ENCODE assay signal across 23 cellular contexts in the genomic region with DNA sequence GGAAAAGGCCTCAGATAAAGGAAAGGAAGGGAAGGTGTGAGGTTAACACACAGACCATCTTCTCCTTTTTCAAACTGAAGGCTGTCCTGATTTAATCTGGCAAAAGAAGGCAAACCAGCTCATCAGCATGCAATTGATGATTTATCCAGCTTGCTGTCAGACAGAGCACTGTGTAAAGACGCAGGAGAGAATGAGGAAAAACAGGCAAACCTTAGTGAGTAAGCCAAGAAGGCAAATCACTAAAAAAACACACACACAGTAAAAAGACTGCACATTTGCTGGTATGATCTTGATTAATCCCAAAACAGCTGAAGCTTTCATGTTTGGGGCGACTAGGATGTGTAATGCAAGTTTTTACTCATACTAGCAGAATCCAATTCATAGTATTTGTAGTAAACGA.
A peak's percentile ranks its signal among the peaks of the same experiment; 100 is the strongest.
DNase-seq lines count a peak whose midpoint lies in the region; ATAC-seq, FAIRE-seq and TF ChIP-seq lines count a peak whose summit lies in the region.
"Had no signal": no experiment of that assay in that cellular context is flagged by ENCODE, and none has a peak within 500 bp of the region (broad histone marks: within the 10 kb centered on the region; RNA-seq: fewer than 3 reads in every experiment).

No MANE protein-coding gene starts in this region.

- H3K27me3 ChIP-seq in MM.1S (replicated peaks; ENCODE audit: insufficient read depth, low read length) (no peaks in the 10 kb centered on the region), esophagus squamous epithelium (no peaks in the 10 kb centered on the region)
- H3K27me3 ChIP-seq: right lobe of liver had no signal

- TF ChIP-seq CTCF in MM.1S (IDR thresholded peaks at IDR 0.05; ENCODE audit: low read length): no peak
- TF ChIP-seq CTCF in esophagus squamous epithelium (IDR thresholded peaks at IDR 0.05): no peak
- no peak for TF ChIP-seq CTCF in osteocyte (IDR thresholded peaks at IDR 0.05)

- H3K27ac Mint-ChIP-seq in osteocyte (ENCODE audit: unreplicated experiment): no peak overlapping the region
- H3K27ac Mint-ChIP-seq in activated CD4-positive, alpha-beta T cell treated with anti-CD3 and anti-CD28 coated beads for 36 hours: no peak overlapping the region
- H3K27ac Mint-ChIP-seq: activated naive CD4-positive, alpha-beta T cell treated with anti-CD3 and anti-CD28 coated beads, Interleukin-2, amount 50 U/mL, for 72 hours; CD8-positive, alpha-beta memory T cell; stimulated activated naive B cell treated with anti-CD40 and anti-IgM and Interleukin-4, amounts not matched to agents 10 μg/mL and 1 μg/mL and 100 μg/mL, for 72 hours had no signal

- H3K4me2 ChIP-seq in MM.1S (ENCODE audit: low read depth, low read length): no peak overlapping the region

- 40 to 42% methylated on average over 3 of the region's 3 CpGs for WGBS in esophagus squamous epithelium, 2 donors

- CTCF ChIA-PET in activated CD4-positive, alpha-beta T cell treated with anti-CD3 and anti-CD28 coated beads for 36 hours (lab: Charles Lee): no interaction called here

- peaks cover 11% of the 10 kb centered on the region for H3K27me3 Mint-ChIP-seq in osteocyte (ENCODE audit: unreplicated experiment)
- peaks cover 7% of the 10 kb centered on the region for H3K27me3 Mint-ChIP-seq in activated CD4-positive, alpha-beta T cell treated with anti-CD3 and anti-CD28 coated beads for 36 hours

- intact Hi-C loops in esophagus squamous epithelium (cut with DNase I): no loop called here
- intact Hi-C loops in activated CD4-positive, alpha-beta T cell treated with anti-CD3 and anti-CD28 coated beads for 36 hours (cut with DNase I, micrococcal nuclease): no loop called here

- FAIRE-seq in HTR-8/SVneo (lab: Jason Lieb, UNC): no peak
- FAIRE-seq: kidney had no signal

- H3K9me3 Mint-ChIP-seq in osteocyte (ENCODE audit: unreplicated experiment): peaks cover under 1% of the 10 kb centered on the region
- no peaks in the 10 kb centered on the region for H3K9me3 Mint-ChIP-seq in activated CD4-positive, alpha-beta T cell treated with anti-CD3 and anti-CD28 coated beads for 36 hours (ENCODE audit: low read depth)

- H3K9me3 ChIP-seq in MM.1S (replicated peaks; ENCODE audit: insufficient read depth, low read length): no peaks in the 10 kb centered on the region
- H3K9me3 ChIP-seq in esophagus squamous epithelium: no peaks in the 10 kb centered on the region
- H3K9me3 ChIP-seq: BE2C, mucosa of descending colon, right lobe of liver, thoracic aorta had no signal

- no peaks in the 10 kb centered on the region for H3K4me1 ChIP-seq in MM.1S (ENCODE audit: low read length)
- H3K4me1 ChIP-seq in esophagus squamous epithelium: peaks cover 3 to 33% (median 4%) of the 10 kb centered on the region in 3 donors
- H3K4me1 ChIP-seq: BE2C, parathyroid adenoma, right lobe of liver had no signal

- H3K9me2 ChIP-seq in MM.1S (replicated peaks; ENCODE audit: insufficient read depth, low read length): no peaks in the 10 kb centered on the region

- DNase-seq in AG08395 (ENCODE audit: low spot score) (peak; percentile 6), MM.1S (peak; percentile 1), esophagus squamous epithelium (lab: John Stamatoyannopoulos, UW) (no peak), midbrain (lab: John Stamatoyannopoulos, UW) (peak; percentile 17), osteocyte (ENCODE audit: extremely low spot score, unreplicated experiment) (no peak), UCSD-AML1 (lab: John Stamatoyannopoulos, UW; ENCODE audit: unreplicated experiment) (no peak), HTR-8/SVneo (ENCODE audit: insufficient read length, low spot score) (no peak)
- DNase-seq in activated CD4-positive, alpha-beta T cell treated with anti-CD3 and anti-CD28 coated beads for 36 hours: no peak
- DNase-seq: 8988T; activated T-cell treated with anti-CD3 and anti-CD28 coated beads for 4 hours; BE2C; CD8-positive, alpha-beta memory T cell; KG1; kidney; mucosa of descending colon; NCI-H1436; NCI-H2107; NCI-H446; right lobe of liver; stimulated activated naive B cell treated with anti-CD40 and anti-IgM and Interleukin-4, amounts not matched to agents 10 μg/mL and 1 μg/mL and 100 μg/mL, for 72 hours had no signal

- H3K4me1 Mint-ChIP-seq in osteocyte (ENCODE audit: unreplicated experiment): no peaks in the 10 kb centered on the region
- no peaks in the 10 kb centered on the region for H3K4me1 Mint-ChIP-seq in activated CD4-positive, alpha-beta T cell treated with anti-CD3 and anti-CD28 coated beads for 36 hours
- H3K4me1 Mint-ChIP-seq: CD8-positive, alpha-beta memory T cell; stimulated activated naive B cell treated with anti-CD40 and anti-IgM and Interleukin-4, amounts not matched to agents 10 μg/mL and 1 μg/mL and 100 μg/mL, for 72 hours had no signal

- H3K36me3 ChIP-seq in MM.1S (replicated peaks; ENCODE audit: insufficient read depth, low read length): no peaks in the 10 kb centered on the region
- no peaks in the 10 kb centered on the region for H3K36me3 ChIP-seq in esophagus squamous epithelium
- H3K36me3 ChIP-seq: BE2C, right lobe of liver, thoracic aorta had no signal

- no peak overlapping the region for H2AFZ ChIP-seq in MM.1S (ENCODE audit: low read length)
- H2AFZ ChIP-seq: parathyroid adenoma had no signal

- H3K36me3 Mint-ChIP-seq in osteocyte (ENCODE audit: unreplicated experiment): no peaks in the 10 kb centered on the region
- no peaks in the 10 kb centered on the region for H3K36me3 Mint-ChIP-seq in activated CD4-positive, alpha-beta T cell treated with anti-CD3 and anti-CD28 coated beads for 36 hours (ENCODE audit: low read depth)
- H3K36me3 Mint-ChIP-seq: stimulated activated naive B cell treated with anti-CD40 and anti-IgM and Interleukin-4, amounts not matched to agents 10 μg/mL and 1 μg/mL and 100 μg/mL, for 72 hours had no signal

- no peaks in the 10 kb centered on the region for H3F3A ChIP-seq in MM.1S (ENCODE audit: insufficient read depth, low read length)

- H3K4me3 ChIP-seq in MM.1S (ENCODE audit: low read length): no peak overlapping the region
- H3K4me3 ChIP-seq in esophagus squamous epithelium: no peak overlapping the region
- H3K4me3 ChIP-seq: mucosa of descending colon, right lobe of liver, thoracic aorta had no signal

- POLR2A ChIA-PET in activated CD4-positive, alpha-beta T cell treated with anti-CD3 and anti-CD28 coated beads for 36 hours (lab: Charles Lee): no interaction called here

- no peak overlapping the region for H3K4me3 Mint-ChIP-seq in osteocyte (ENCODE audit: unreplicated experiment)
- H3K4me3 Mint-ChIP-seq in activated CD4-positive, alpha-beta T cell treated with anti-CD3 and anti-CD28 coated beads for 36 hours: no peak overlapping the region
- H3K4me3 Mint-ChIP-seq: CD8-positive, alpha-beta memory T cell; stimulated activated naive B cell treated with anti-CD40 and anti-IgM and Interleukin-4, amounts not matched to agents 10 μg/mL and 1 μg/mL and 100 μg/mL, for 72 hours had no signal

- no peaks in the 10 kb centered on the region for H4K20me1 ChIP-seq in MM.1S (ENCODE audit: insufficient read depth, low read length)

- H3K9ac ChIP-seq in MM.1S (ENCODE audit: low read length): no peak overlapping the region
- H3K9ac ChIP-seq: parathyroid adenoma had no signal

- no peak for TF ChIP-seq POLR2A in esophagus squamous epithelium (IDR thresholded peaks at IDR 0.05)

- ATAC-seq in activated CD4-positive, alpha-beta T cell treated with anti-CD3 and anti-CD28 coated beads for 36 hours: no peak
- ATAC-seq: activated naive CD4-positive, alpha-beta T cell treated with anti-CD3 and anti-CD28 coated beads, Interleukin-2, amount 50 U/mL, for 72 hours; mucosa of descending colon; right lobe of liver; stimulated activated naive B cell treated with anti-CD40 and anti-IgM and Interleukin-4, amounts not matched to agents 10 μg/mL and 1 μg/mL and 100 μg/mL, for 72 hours had no signal

- no peaks in the 10 kb centered on the region for H3K79me2 ChIP-seq in MM.1S (ENCODE audit: low read length)
- H3K79me2 ChIP-seq: parathyroid adenoma had no signal

- no peak overlapping the region for H3K27ac ChIP-seq in MM.1S (ENCODE audit: low read length)
- H3K27ac ChIP-seq in esophagus squamous epithelium: peak overlapping the region in 3 of 4 donors; percentile 5 to 61 (median 61)
- H3K27ac ChIP-seq: parathyroid adenoma, right lobe of liver, thoracic aorta had no signal

Comparison
In these comparisons a context has a peak if more than half of its experiments do, and no peak if none do; other contexts are left out.
1. DNase-seq: peak in AG08395 (single experiment), MM.1S (single experiment) and midbrain (single experiment); none in esophagus squamous epithelium (single experiment), osteocyte (single experiment), UCSD-AML1 (single experiment), activated CD4-positive, alpha-beta T cell treated with anti-CD3 and anti-CD28 coated beads for 36 hours (single experiment) and HTR-8/SVneo (single experiment).